28 cellular contexts compared by ENCODE assay signal in the genomic region with DNA sequence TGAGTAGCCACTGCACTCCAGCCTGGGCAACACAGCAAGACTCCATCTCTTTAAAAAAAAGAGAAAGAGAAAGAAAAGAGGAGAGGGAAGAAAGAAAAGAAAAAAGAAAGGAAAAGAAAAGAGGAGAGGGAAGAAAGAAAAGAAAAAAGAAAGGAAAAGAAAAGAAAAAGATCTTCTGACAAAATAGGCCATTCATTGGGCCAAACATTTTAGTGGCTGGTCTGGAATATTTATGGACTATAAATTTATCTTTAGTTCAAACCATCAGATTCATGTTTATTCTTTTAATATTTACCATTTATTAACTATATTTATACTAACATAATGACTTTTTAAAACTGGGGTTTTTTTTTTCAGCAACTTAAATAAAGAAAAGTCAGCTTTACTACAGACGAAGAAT.
"Had no signal": no experiment of that assay in that cellular context is flagged by ENCODE, and none has a peak within 500 bp of the region (broad histone marks: within the 10 kb centered on the region; RNA-seq: fewer than 3 reads in every experiment).

No MANE protein-coding gene starts in this region.

- H3K9ac ChIP-seq: SK-N-SH had no signal

- H3K27ac ChIP-seq: cardiac muscle cell, RWPE1, SJCRH30, WERI-Rb-1 had no signal

- H3K27ac Mint-ChIP-seq: activated CD4-positive, alpha-beta memory T cell treated with anti-CD3 and anti-CD28 coated beads, Interleukin-2, amount 10 ng/mL, durations not matched to agents 7 days and 5 days; activated CD4-positive, alpha-beta T cell treated with anti-CD3 and anti-CD28 coated beads for 36 hours; activated naive CD4-positive, alpha-beta T cell treated with anti-CD3 and anti-CD28 coated beads for 36 hours; activated naive CD8-positive, alpha-beta T cell; brain had no signal

- H3K4me3 ChIP-seq: cardiac muscle cell, SJCRH30 had no signal

- H3K36me3 ChIP-seq: WERI-Rb-1 had no signal

- FAIRE-seq: astrocyte had no signal

- H3K9me3 Mint-ChIP-seq: activated CD4-positive, alpha-beta memory T cell treated with anti-CD3 and anti-CD28 coated beads, Interleukin-2, amount 10 ng/mL, durations not matched to agents 7 days and 5 days; activated naive CD4-positive, alpha-beta T cell treated with anti-CD3 and anti-CD28 coated beads for 36 hours; brain had no signal

- H3K9me3 ChIP-seq: SJCRH30, SK-N-SH had no signal

- H3K27me3 ChIP-seq: cardiac muscle cell, SJCRH30 had no signal

- H3K27me3 Mint-ChIP-seq: activated CD4-positive, alpha-beta memory T cell treated with anti-CD3 and anti-CD28 coated beads, Interleukin-2, amount 10 ng/mL, durations not matched to agents 7 days and 5 days; activated CD4-positive, alpha-beta T cell treated with anti-CD3 and anti-CD28 coated beads for 36 hours; activated naive CD8-positive, alpha-beta T cell; brain had no signal

- H3K4me3 Mint-ChIP-seq: activated CD4-positive, alpha-beta memory T cell treated with anti-CD3 and anti-CD28 coated beads, Interleukin-2, amount 10 ng/mL, durations not matched to agents 7 days and 5 days; activated CD4-positive, alpha-beta T cell treated with anti-CD3 and anti-CD28 coated beads for 36 hours; activated naive CD4-positive, alpha-beta T cell treated with anti-CD3 and anti-CD28 coated beads for 36 hours; activated naive CD8-positive, alpha-beta T cell; brain had no signal

- DNase-seq: activated CD4-positive, alpha-beta memory T cell treated with anti-CD3 and anti-CD28 coated beads, Interleukin-2, amount 10 ng/mL, durations not matched to agents 7 days and 5 days; activated CD4-positive, alpha-beta T cell treated with anti-CD3 and anti-CD28 coated beads for 36 hours; activated CD4-positive, alpha-beta T cell treated with anti-CD3 and anti-CD28 coated beads, Interleukin-2, amount 50 U/mL, for 1 hour; activated CD8-positive, alpha-beta memory T cell treated with anti-CD3 and anti-CD28 coated beads, Interleukin-2, amount 50 U/mL, for 48 hours; activated gamma-delta T cell; activated naive CD4-positive, alpha-beta T cell treated with anti-CD3 and anti-CD28 coated beads for 36 hours; activated T-cell treated with anti-CD3 and anti-CD28 coated beads, Interleukin-2, amount 50 U/mL, for 1 hour; amygdala; MM.1S; NCI-H1105; NCI-H1436; NCI-H187; NCI-H2081; NCI-H510A treated with DMSO at 0.1 percent for 48 hours; NCI-H69; NK-92 treated with Interleukin-12 subunit alpha and Interleukin-12 subunit beta, amount 100 ng/mL, for 24 hours; OCI-M1; Right ventricle myocardium superior; SJCRH30; SK-N-SH; T-helper 1 cell; WERI-Rb-1 had no signal

- H3K4me1 Mint-ChIP-seq: brain had no signal

- H3K4me2 ChIP-seq: SK-N-SH had no signal

- ATAC-seq: activated CD4-positive, alpha-beta T cell treated with anti-CD3 and anti-CD28 coated beads for 36 hours; Panc1 had no signal
